In genomic region chr12:116381240-116381743, GRCh38 we compare ENCODE assay signal across 3 cellular contexts.
A peak's percentile ranks its signal among the peaks of the same experiment; 100 is the strongest.
TF ChIP-seq lines count a peak whose summit lies in the region.

No MANE protein-coding gene starts in this region.

TF ChIP-seq in A549, 52 proteins besides CTCF, POLR2A, EP300 and RAD21 (continued from another document):
- TF ChIP-seq KDM1A (IDR thresholded peaks at IDR 0.05; ENCODE audit: low read depth) (no peak), MAFK (IDR thresholded peaks at IDR 0.05; ENCODE audit: partially characterized antibody) (no peak), POLR2AphosphoS2 (conservative IDR thresholded peaks at IDR 0.05; ENCODE audit: low read length) (no peak), HEYL (CRISPR knock-in tag; IDR thresholded peaks at IDR 0.05) (no peak), HMGXB4 (CRISPR knock-in tag; IDR thresholded peaks at IDR 0.05; ENCODE audit: borderline replicate concordance) (no peak), REST (IDR thresholded peaks at IDR 0.05) (no peak)

TF ChIP-seq in H1, 55 proteins besides CTCF, POLR2A, EP300 and RAD21 (continued from another document):
- no peak for TF ChIP-seq POLR2AphosphoS5 (IDR thresholded peaks at IDR 0.05; ENCODE audit: low read depth, low read length)
- peak; percentile 21 for TF ChIP-seq ASH2L (IDR thresholded peaks at IDR 0.05; ENCODE audit: low read length)
- TF ChIP-seq SIX5 (IDR thresholded peaks at IDR 0.05; ENCODE audit: low read depth, low read length), result no peak
TF ChIP-seq in H1: peak in this region for 2.

TF ChIP-seq in neural cell, 6 proteins besides CTCF, POLR2A, EP300 and RAD21 (continued from another document):
- TF ChIP-seq EZH2 (IDR thresholded peaks at IDR 0.05; ENCODE audit: borderline replicate concordance, insufficient read depth, low read length, poor library complexity, severe bottlenecking) (no peak), MXI1 (conservative IDR thresholded peaks at IDR 0.05; ENCODE audit: poor library complexity, severe bottlenecking) (no peak), REST (IDR thresholded peaks at IDR 0.05; ENCODE audit: borderline replicate concordance) (no peak), POLR2AphosphoS5 (IDR thresholded peaks at IDR 0.05) (no peak)
